Comparison of ENCODE assay signal across 11 cellular contexts in genomic region chr12:111673503-111673902, GRCh38. TPM values are rescaled to one million over a fixed set of nuclear protein-coding genes. Genes with fewer than 3 reads are reported as not detected.
A peak's percentile ranks its signal among the peaks of the same experiment; 100 is the strongest.
DNase-seq lines count a peak whose midpoint lies in the region; ATAC-seq, FAIRE-seq and TF ChIP-seq lines count a peak whose summit lies in the region.
"Had no signal": no experiment of that assay in that cellular context is flagged by ENCODE, and none has a peak within 500 bp of the region (broad histone marks: within the 10 kb centered on the region; RNA-seq: fewer than 3 reads in every experiment).

No MANE protein-coding gene starts in this region.

- H3K4me1 ChIP-seq in keratinocyte (ENCODE audit: control insufficient read depth, extremely low read depth, insufficient read depth, low read length): no peaks in the 10 kb centered on the region
- H3K4me1 ChIP-seq: lower lobe of right lung had no signal

- H3K9ac ChIP-seq in keratinocyte (ENCODE audit: control insufficient read depth, extremely low read depth, insufficient read depth, low read length): no peak overlapping the region

- H3K4me3 Mint-ChIP-seq in activated naive CD8-positive, alpha-beta T cell treated with anti-CD3 and anti-CD28 coated beads, Interleukin-2, amount 50 U/mL, for 24 hours: no peak overlapping the region
- H3K4me3 Mint-ChIP-seq: activated naive CD8-positive, alpha-beta T cell treated with anti-CD3 and anti-CD28 coated beads, Interleukin-2, amount 10 ng/mL, durations not matched to agents 7 days and 5 days had no signal

- H3K9me1 ChIP-seq in keratinocyte (ENCODE audit: control insufficient read depth, extremely low read depth, insufficient read depth, low read length): no peaks in the 10 kb centered on the region

- no peaks in the 10 kb centered on the region for H3K9me3 Mint-ChIP-seq in activated naive CD8-positive, alpha-beta T cell treated with anti-CD3 and anti-CD28 coated beads, Interleukin-2, amount 50 U/mL, for 24 hours
- H3K9me3 Mint-ChIP-seq: activated naive CD8-positive, alpha-beta T cell treated with anti-CD3 and anti-CD28 coated beads, Interleukin-2, amount 10 ng/mL, durations not matched to agents 7 days and 5 days had no signal

- H3K27me3 ChIP-seq in keratinocyte (ENCODE audit: control insufficient read depth, extremely low read depth, insufficient read depth, low read length): no peaks in the 10 kb centered on the region

- H3K36me3 Mint-ChIP-seq in activated naive CD8-positive, alpha-beta T cell treated with anti-CD3 and anti-CD28 coated beads, Interleukin-2, amount 50 U/mL, for 24 hours (ENCODE audit: low read depth): peaks cover 23% of the 10 kb centered on the region

- peak; percentile 30 to 34 (median 30) for TF ChIP-seq CTCF in keratinocyte (optimal IDR thresholded peaks at IDR 0.05 in 1 of 3, IDR thresholded peaks at IDR 0.05 in 1 of 3, conservative IDR thresholded peaks at IDR 0.05 in 1 of 3; ENCODE audit: extremely low read depth in 1 of 3, insufficient read depth in 2 of 3, low read length in 3 of 3)

- H3K4me2 ChIP-seq in keratinocyte (ENCODE audit: control insufficient read depth, extremely low read depth, insufficient read depth, low read depth, low read length): no peak overlapping the region

- peak; percentile 41 for DNase-seq in AG20443 (ENCODE audit: low spot score)
- peak; percentile 39 for DNase-seq in HCEC 1CT
- DNase-seq in amniotic epithelial cell (ENCODE audit: low read depth): peak; percentile 44
- no peak for DNase-seq in keratinocyte (ENCODE audit: low read depth, low spot score)
- no peak for DNase-seq in activated naive CD8-positive, alpha-beta T cell treated with anti-CD3 and anti-CD28 coated beads, Interleukin-2, amount 50 U/mL, for 24 hours
- no peak for DNase-seq in activated naive CD4-positive, alpha-beta T cell (lab: John Stamatoyannopoulos, UW)
- DNase-seq in ecto neural progenitor cell (ENCODE audit: low spot score): no peak
- no peak for DNase-seq in midbrain (lab: John Stamatoyannopoulos, UW)
- DNase-seq: activated naive CD8-positive, alpha-beta T cell treated with anti-CD3 and anti-CD28 coated beads, Interleukin-2, amount 10 ng/mL, durations not matched to agents 7 days and 5 days; lower lobe of right lung; SHP77 had no signal

- H3K36me3 ChIP-seq in keratinocyte (ENCODE audit: control insufficient read depth in 2 of 2, extremely low read depth in 1 of 2, insufficient read depth in 2 of 2, low read length in 2 of 2): peaks cover 24 to 30% of the 10 kb centered on the region in 2 experiments

- no peaks in the 10 kb centered on the region for H4K20me1 ChIP-seq in keratinocyte (ENCODE audit: control insufficient read depth, extremely low read depth, insufficient read depth, low read length)

- H3K79me2 ChIP-seq in keratinocyte (ENCODE audit: control insufficient read depth, insufficient read depth, low read length): no peaks in the 10 kb centered on the region

- dilution Hi-C loops in keratinocyte (cut with MboI; ENCODE audit: extremely low pct_ligation_motif_present, low sequenced_read_pairs): no loop called here

- no peaks in the 10 kb centered on the region for H3K9me3 ChIP-seq in keratinocyte (ENCODE audit: control insufficient read depth, low read depth, low read length)
- H3K9me3 ChIP-seq: lower lobe of right lung had no signal

- H2AFZ ChIP-seq in keratinocyte (ENCODE audit: control insufficient read depth, low read length): no peak overlapping the region

- no peak overlapping the region for H3K4me3 ChIP-seq in keratinocyte (ENCODE audit: control insufficient read depth in 2 of 3, extremely low read depth in 1 of 3, insufficient read depth in 2 of 3, low read depth in 1 of 3, low read length in 3 of 3)
- H3K4me3 ChIP-seq: lower lobe of right lung had no signal

- H3K27ac ChIP-seq in keratinocyte (ENCODE audit: control insufficient read depth, insufficient read depth, low read length): no peak overlapping the region
- H3K27ac ChIP-seq: lower lobe of right lung had no signal

- H3K4me1 Mint-ChIP-seq in activated naive CD8-positive, alpha-beta T cell treated with anti-CD3 and anti-CD28 coated beads, Interleukin-2, amount 50 U/mL, for 24 hours: no peaks in the 10 kb centered on the region
- H3K4me1 Mint-ChIP-seq: activated naive CD8-positive, alpha-beta T cell treated with anti-CD3 and anti-CD28 coated beads, Interleukin-2, amount 10 ng/mL, durations not matched to agents 7 days and 5 days had no signal

- no peak overlapping the region for H3K27ac Mint-ChIP-seq in activated naive CD8-positive, alpha-beta T cell treated with anti-CD3 and anti-CD28 coated beads, Interleukin-2, amount 50 U/mL, for 24 hours
- H3K27ac Mint-ChIP-seq: activated naive CD8-positive, alpha-beta T cell treated with anti-CD3 and anti-CD28 coated beads, Interleukin-2, amount 10 ng/mL, durations not matched to agents 7 days and 5 days had no signal

- no peak for ATAC-seq in activated naive CD8-positive, alpha-beta T cell treated with anti-CD3 and anti-CD28 coated beads, Interleukin-2, amount 50 U/mL, for 24 hours

- no peaks in the 10 kb centered on the region for H3K27me3 Mint-ChIP-seq in activated naive CD8-positive, alpha-beta T cell treated with anti-CD3 and anti-CD28 coated beads, Interleukin-2, amount 50 U/mL, for 24 hours
- H3K27me3 Mint-ChIP-seq: activated naive CD8-positive, alpha-beta T cell treated with anti-CD3 and anti-CD28 coated beads, Interleukin-2, amount 10 ng/mL, durations not matched to agents 7 days and 5 days had no signal

- FAIRE-seq in keratinocyte (lab: Jason Lieb, UNC): no peak

RNA-seq across cellular contexts. Expression of gene BRAP, which starts 12.3 kb away (rescaled TPM):
- 16.4 to 21.2 TPM (median 19.5 TPM) in 3 replicates for polyA plus RNA-seq in keratinocyte
- 41.0 TPM for polyA plus RNA-seq in keratinocyte (2011; ENCODE audit: low read depth)
- 20.2 and 27.8 TPM in 2 replicates for polyA plus RNA-seq in keratinocyte (2011; cell fraction: cytosol; rRNA removed)
- polyA plus RNA-seq in keratinocyte (2011; cell fraction: nucleus; rRNA removed): 20.3 and 24.8 TPM in 2 replicates
- polyA plus RNA-seq in keratinocyte (2012; ENCODE audit: low replicate concordance): 13.6 and 17.4 TPM in 2 replicates
- polyA minus RNA-seq in keratinocyte: 12.9 to 37.4 TPM (median 30.5 TPM) in 3 replicates
- 18.6 TPM for polyA minus RNA-seq in keratinocyte (2011; cell fraction: cytosol; rRNA and poly(A)+ RNA removed)
- 10.7 and 22.4 TPM in 2 replicates for polyA minus RNA-seq in keratinocyte (2011; cell fraction: nucleus; rRNA and poly(A)+ RNA removed)

RNA-seq across cellular contexts. Expression of gene ACAD10, which starts 12.3 kb away (rescaled TPM):
- 12.2 to 13.2 TPM (median 12.4 TPM) in 3 replicates for polyA plus RNA-seq in keratinocyte
- polyA plus RNA-seq in keratinocyte (2011; ENCODE audit: low read depth): 4.2 TPM
- polyA plus RNA-seq in keratinocyte (2011; cell fraction: cytosol; rRNA removed): 2.9 and 3.6 TPM in 2 replicates
- polyA plus RNA-seq in keratinocyte (2011; cell fraction: nucleus; rRNA removed): 49.1 TPM in 2 replicates
- 8.7 and 9.9 TPM in 2 replicates for polyA plus RNA-seq in keratinocyte (2012; ENCODE audit: low replicate concordance)
- polyA minus RNA-seq in keratinocyte: 23.3 to 30.7 TPM (median 24.1 TPM) in 3 replicates
- polyA minus RNA-seq in keratinocyte (2011; cell fraction: cytosol; rRNA and poly(A)+ RNA removed): 10.2 TPM
- 31.1 and 49.7 TPM in 2 replicates for polyA minus RNA-seq in keratinocyte (2011; cell fraction: nucleus; rRNA and poly(A)+ RNA removed)

Comparison
In these comparisons a context has a peak if more than half of its experiments do, and no peak if none do; other contexts are left out.
1. DNase-seq: peak in AG20443 (single experiment), HCEC 1CT (single experiment) and amniotic epithelial cell (single experiment); none in keratinocyte (single experiment), activated naive CD8-positive, alpha-beta T cell treated with anti-CD3 and anti-CD28 coated beads, Interleukin-2, amount 50 U/mL, for 24 hours (single experiment), activated naive CD4-positive, alpha-beta T cell (0 of 4), ecto neural progenitor cell (single experiment) and midbrain (single experiment).